In the genomic region with DNA sequence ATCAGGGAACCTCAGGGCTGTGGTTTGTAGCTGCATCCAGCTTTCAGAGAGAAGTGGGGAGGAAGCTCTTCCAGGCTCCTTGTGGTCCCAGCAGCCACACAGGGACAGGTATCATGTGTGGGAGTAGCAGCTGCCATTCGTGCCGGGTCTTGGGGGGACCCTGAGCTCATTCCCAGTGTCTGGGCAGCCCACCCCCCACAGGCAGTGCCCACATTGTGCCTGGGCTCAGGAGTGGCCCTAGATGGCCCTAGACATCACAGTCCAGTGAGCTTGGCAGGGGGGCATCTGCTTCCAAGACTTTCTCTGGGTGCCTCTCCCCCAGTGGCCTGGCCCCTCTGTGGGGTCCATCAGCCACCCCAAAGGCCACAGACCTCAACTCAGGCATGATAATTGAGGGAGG, we compare ENCODE assay signal across 18 cellular contexts.
"Had no signal": no experiment of that assay in that cellular context is flagged by ENCODE, and none has a peak within 500 bp of the region (broad histone marks: within the 10 kb centered on the region; RNA-seq: fewer than 3 reads in every experiment).

No MANE protein-coding gene starts in this region.

- H3K27me3 ChIP-seq: body of pancreas, ovary, SJSA1, transverse colon had no signal

- H3K36me3 ChIP-seq: ovary, SJSA1, transverse colon had no signal

- H3K27ac ChIP-seq: body of pancreas, ovary, SJSA1, transverse colon had no signal

- H3K9me3 Mint-ChIP-seq: activated CD4-positive, alpha-beta T cell treated with anti-CD3 and anti-CD28 coated beads, Interleukin-2, amount 10 ng/mL, durations not matched to agents 7 days and 5 days; activated naive CD4-positive, alpha-beta T cell treated with anti-CD3 and anti-CD28 coated beads, Interleukin-2, amount 50 U/mL, for 72 hours; effector memory CD8-positive, alpha-beta T cell; immature natural killer cell; neural crest cell; stimulated activated naive B cell treated with anti-CD40 and anti-IgM and Interleukin-4, amounts not matched to agents 10 μg/mL and 1 μg/mL and 100 μg/mL, for 72 hours had no signal

- H3K4me3 Mint-ChIP-seq: activated CD4-positive, alpha-beta T cell treated with anti-CD3 and anti-CD28 coated beads, Interleukin-2, amount 10 ng/mL, durations not matched to agents 7 days and 5 days; effector memory CD8-positive, alpha-beta T cell; immature natural killer cell; neural crest cell; stimulated activated naive B cell treated with anti-CD40 and anti-IgM and Interleukin-4, amounts not matched to agents 10 μg/mL and 1 μg/mL and 100 μg/mL, for 72 hours had no signal

- ATAC-seq: activated naive CD4-positive, alpha-beta T cell treated with anti-CD3 and anti-CD28 coated beads, Interleukin-2, amount 50 U/mL, for 72 hours; body of pancreas; effector memory CD8-positive, alpha-beta T cell; left colon; stimulated activated naive B cell treated with anti-CD40 and anti-IgM and Interleukin-4, amounts not matched to agents 10 μg/mL and 1 μg/mL and 100 μg/mL, for 72 hours had no signal

- H3K4me1 Mint-ChIP-seq: activated CD4-positive, alpha-beta T cell treated with anti-CD3 and anti-CD28 coated beads, Interleukin-2, amount 10 ng/mL, durations not matched to agents 7 days and 5 days; immature natural killer cell; stimulated activated naive B cell treated with anti-CD40 and anti-IgM and Interleukin-4, amounts not matched to agents 10 μg/mL and 1 μg/mL and 100 μg/mL, for 72 hours had no signal

- DNase-seq: amniotic stem cell; cerebellar nuclear complex; dermis blood vessel endothelial cell; effector memory CD8-positive, alpha-beta T cell; foreskin melanocyte; immature natural killer cell; stimulated activated CD4-positive, alpha-beta T cell treated with anti-CD3 and anti-CD28 coated beads, Interleukin-2, amount 100 ng/mL, for 48 hours; stimulated activated naive B cell treated with anti-CD40 and anti-IgM and Interleukin-4, amounts not matched to agents 10 μg/mL and 1 μg/mL and 100 μg/mL, for 72 hours; T-helper 2 cell; transverse colon had no signal

- H3K36me3 Mint-ChIP-seq: activated naive CD4-positive, alpha-beta T cell treated with anti-CD3 and anti-CD28 coated beads, Interleukin-2, amount 50 U/mL, for 72 hours; immature natural killer cell; stimulated activated naive B cell treated with anti-CD40 and anti-IgM and Interleukin-4, amounts not matched to agents 10 μg/mL and 1 μg/mL and 100 μg/mL, for 72 hours had no signal

- H3K27ac Mint-ChIP-seq: activated CD4-positive, alpha-beta T cell treated with anti-CD3 and anti-CD28 coated beads, Interleukin-2, amount 10 ng/mL, durations not matched to agents 7 days and 5 days; activated naive CD4-positive, alpha-beta T cell treated with anti-CD3 and anti-CD28 coated beads, Interleukin-2, amount 50 U/mL, for 72 hours; effector memory CD8-positive, alpha-beta T cell; immature natural killer cell; stimulated activated naive B cell treated with anti-CD40 and anti-IgM and Interleukin-4, amounts not matched to agents 10 μg/mL and 1 μg/mL and 100 μg/mL, for 72 hours had no signal

- H3K4me3 ChIP-seq: body of pancreas, lung, ovary, SJSA1, transverse colon had no signal
